Comparison of ENCODE assay signal across 8 cellular contexts in the genomic region with DNA sequence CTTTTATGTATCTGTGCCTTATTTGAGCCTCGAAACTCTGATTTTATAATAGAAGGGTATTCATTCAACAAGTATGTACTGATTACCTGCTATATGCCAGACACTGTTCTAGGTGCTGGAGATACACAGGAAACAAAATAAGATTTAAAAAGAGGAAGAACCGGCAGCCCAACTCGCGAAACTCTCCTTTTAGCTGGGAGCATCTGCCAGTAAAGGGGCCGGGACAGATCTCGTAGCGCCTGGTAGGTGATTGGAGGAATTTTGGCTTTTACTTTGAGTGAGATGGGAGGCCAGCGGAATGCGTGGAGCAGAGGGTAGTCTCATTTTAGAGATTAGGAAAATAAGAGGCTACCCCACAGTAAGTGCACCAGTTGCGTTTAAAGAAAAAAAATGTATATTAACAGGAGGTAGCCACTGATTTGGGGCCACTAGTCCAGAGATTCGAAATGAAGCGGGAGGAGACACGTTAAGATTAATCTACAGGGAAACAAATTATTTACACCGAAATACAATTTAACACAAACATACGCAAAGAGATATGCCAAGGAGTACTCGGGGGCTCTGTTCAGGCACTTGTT. TPM values are rescaled to one million over a fixed set of nuclear protein-coding genes. Genes with fewer than 3 reads are reported as not detected.
DNase-seq lines count a peak whose midpoint lies in the region; ATAC-seq and TF ChIP-seq lines count a peak whose summit lies in the region.

No MANE protein-coding gene starts in this region.

- ATAC-seq in GM18907 (IDR thresholded peaks at IDR 0.05; ENCODE audit: unreplicated experiment) (peak; percentile 46), HG03108 (IDR thresholded peaks at IDR 0.05; ENCODE audit: unreplicated experiment) (peak; percentile 18)

- H3K9me3 Mint-ChIP-seq in CD14-positive monocyte, result peaks cover 9 to 26% (median 20%) of the 10 kb centered on the region in 7 donors

- H3K27ac ChIP-seq in left ventricle myocardium inferior (replicated peaks), result peak overlapping the region; percentile 88
- peak overlapping the region in 1 of 2 donors; percentile 80 for H3K27ac ChIP-seq in ovary

- H3K4me1 ChIP-seq in left ventricle myocardium inferior (peaks cover 56% of the 10 kb centered on the region), ovary (ENCODE audit: insufficient read depth) (peaks cover 6% of the 10 kb centered on the region)

- H3K9me3 ChIP-seq in left ventricle myocardium inferior (replicated peaks), result peaks cover 21% of the 10 kb centered on the region
- no peaks in the 10 kb centered on the region for H3K9me3 ChIP-seq in ovary

- no peak for TF ChIP-seq CTCF in CD14-positive monocyte (IDR thresholded peaks at IDR 0.05)
- no peak for TF ChIP-seq CTCF in left ventricle myocardium inferior (IDR thresholded peaks at IDR 0.05; ENCODE audit: borderline replicate concordance)
- TF ChIP-seq CTCF in ovary (IDR thresholded peaks at IDR 0.05), result no peak

- WGBS in ovary, 3 donors, result 0 to 1% (median 0%) methylated on average over 16 of the region's 16 CpGs

- no peak for TF ChIP-seq EP300 in ovary (IDR thresholded peaks at IDR 0.05)

- no peaks in the 10 kb centered on the region for H3K36me3 Mint-ChIP-seq in CD14-positive monocyte

- TF ChIP-seq POLR2A in ovary (IDR thresholded peaks at IDR 0.05), result no peak

- intact Hi-C loops in CD14-positive monocyte (cut with micrococcal nuclease) (no loop called here), left ventricle myocardium inferior (cut with micrococcal nuclease) (no loop called here), ovary (cut with DNase I) (no loop called here)

- peaks cover 0 to 3% (median 1%) of the 10 kb centered on the region in 3 donors for H3K27me3 Mint-ChIP-seq in CD14-positive monocyte (ENCODE audit: low read depth in 3 of 3)

- H3K4me3 Mint-ChIP-seq in CD14-positive monocyte, result peak overlapping the region; percentile 89 to 94

- no peaks in the 10 kb centered on the region for H3K36me3 ChIP-seq in left ventricle myocardium inferior
- H3K36me3 ChIP-seq in ovary, result no peaks in the 10 kb centered on the region

- H3K4me3 ChIP-seq in left ventricle myocardium inferior (peak overlapping the region; percentile 90), ovary (peak overlapping the region; percentile 87)

- peak overlapping the region; percentile 90 to 99 (median 95) for H3K27ac Mint-ChIP-seq in CD14-positive monocyte

- H3K27me3 ChIP-seq in left ventricle myocardium inferior (ENCODE audit: low read depth) (no peaks in the 10 kb centered on the region), ovary (no peaks in the 10 kb centered on the region)

- H3K4me1 Mint-ChIP-seq in CD14-positive monocyte, result peaks cover 30% of the 10 kb centered on the region

- no peak for DNase-seq in CD14-positive monocyte (ENCODE audit: low spot score)
- peak; percentile 80 for DNase-seq in OCI-M1 (lab: John Stamatoyannopoulos, UW)
- peak; percentile 5 for DNase-seq in amniotic stem cell (lab: John Stamatoyannopoulos, UW)
- no peak for DNase-seq in left ventricle myocardium inferior
- peak; percentile 25 to 48 (median 41) for DNase-seq in ovary
- no peak for DNase-seq in NCI-H128 (lab: John Stamatoyannopoulos, UW; ENCODE audit: unreplicated experiment)

RNA-seq across cellular contexts. Expression of a gene that starts 0.5 kb away (rescaled TPM):
- polyA plus RNA-seq in CD14-positive monocyte (1 to 10 TPM; 6.8 to 9.6 TPM), ovary (10 to 100 TPM; 13.1 to 31.5 TPM)
- total RNA-seq in left ventricle myocardium inferior (17.2 TPM), ovary (10 to 100 TPM; 51.0 to 84.4 (median 58.0) TPM)

Comparison
In these comparisons a context has a peak if more than half of its experiments do, and no peak if none do; other contexts are left out.
1. DNase-seq: peak in OCI-M1 (single experiment), amniotic stem cell (single experiment) and ovary (5 of 5); none in CD14-positive monocyte (single experiment), left ventricle myocardium inferior (single experiment) and NCI-H128 (single experiment).